In the genomic region with DNA sequence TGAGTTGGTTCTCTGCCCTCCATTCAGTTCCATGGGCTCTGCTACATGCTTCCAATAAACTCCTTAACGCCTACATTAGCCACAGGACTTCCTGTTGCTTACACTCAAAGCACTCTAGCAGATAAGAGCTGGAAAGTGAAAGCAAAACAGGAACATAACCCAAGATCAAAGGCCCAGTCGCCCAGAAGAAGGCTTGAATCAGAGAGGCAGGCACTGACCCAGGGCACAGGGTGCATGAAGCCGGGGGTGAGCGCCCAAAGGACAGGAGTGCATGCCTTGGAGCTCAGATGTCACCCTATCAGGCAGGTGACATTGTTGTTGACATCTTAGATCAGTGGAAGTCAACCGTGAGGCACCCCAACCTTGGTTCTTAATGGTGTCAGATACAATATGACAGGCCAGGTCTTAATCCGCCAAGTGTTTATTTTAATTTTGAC, we compare ENCODE assay signal across 8 cellular contexts.
DNase-seq lines count a peak whose midpoint lies in the region; ATAC-seq, FAIRE-seq and TF ChIP-seq lines count a peak whose summit lies in the region.

No MANE protein-coding gene starts in this region.

- H3K4me3 ChIP-seq in HepG2 (replicated peaks in 1 of 3; ENCODE audit: insufficient read depth in 1 of 3, low read depth in 2 of 3, low read length in 3 of 3) (peak overlapping the region in 1 of 3 experiments; percentile 25; a peak in 1 of 6 replicates), osteoblast (ENCODE audit: insufficient read depth, low read length) (no peak overlapping the region)

- no peak for FAIRE-seq in HepG2 (lab: Jason Lieb, UNC)
- FAIRE-seq in H54 (lab: Jason Lieb, UNC), result no peak

- H3K36me3 ChIP-seq in HepG2 (replicated peaks in 1 of 2; ENCODE audit: control insufficient read depth in 1 of 2, insufficient read depth in 2 of 2, low read length in 2 of 2) (no peaks in the 10 kb centered on the region), osteoblast (ENCODE audit: insufficient read depth, low read length) (no peaks in the 10 kb centered on the region)

- peak; percentile 73 for ATAC-seq in GM18498 (IDR thresholded peaks at IDR 0.05; ENCODE audit: unreplicated experiment)
- ATAC-seq in HG02759 (IDR thresholded peaks at IDR 0.05; ENCODE audit: unreplicated experiment), result peak; percentile 75
- peak; percentile 82 for ATAC-seq in HepG2

- DNase-seq in NCI-H69 (lab: John Stamatoyannopoulos, UW), result peak; percentile 9
- peak; percentile 55 for DNase-seq in activated T-cell treated with anti-CD3 and anti-CD28 coated beads, Interleukin-2, amount 50 U/mL, for 1 hour
- DNase-seq in HepG2 (ENCODE audit: low spot score), result peak; percentile 66
- no peak for DNase-seq in NCI-H82 treated with DMSO at 0.1 percent for 48 hours (lab: John Stamatoyannopoulos, UW; ENCODE audit: unreplicated experiment)
- DNase-seq in osteoblast (ENCODE audit: insufficient read length, low spot score, missing footprints), result no peak
- DNase-seq in H54 (ENCODE audit: insufficient read length, low spot score), result no peak

- TF ChIP-seq CTCF in HepG2 (CRISPR knock-in tag; IDR thresholded peaks at IDR 0.05), result no peak
- TF ChIP-seq CTCF in osteoblast (IDR thresholded peaks at IDR 0.05; ENCODE audit: extremely low read depth, low read depth, low read length), result no peak

- TF ChIP-seq POLR2A in HepG2 (IDR thresholded peaks at IDR 0.05; ENCODE audit: insufficient read depth in 1 of 2, low read depth in 2 of 2, low read length in 2 of 2), result no peak
- no peak for TF ChIP-seq POLR2A in H54 (IDR thresholded peaks at IDR 0.05; ENCODE audit: low read depth, low read length)

- in situ Hi-C loops in HepG2 (cut with HindIII; ENCODE audit: extremely low pct_ligation_motif_present, low pct_unique_long_range_greater_than_20kb), result no loop called here

- no peak overlapping the region for H3K9ac ChIP-seq in HepG2 (ENCODE audit: insufficient read depth, low read depth, low read length)

- H4K20me1 ChIP-seq in HepG2 (ENCODE audit: insufficient read depth, low read length) (no peaks in the 10 kb centered on the region), osteoblast (ENCODE audit: insufficient read depth, low read length) (no peaks in the 10 kb centered on the region)

- POLR2A ChIA-PET in HepG2 (lab: Yijun Ruan, JAX), result no interaction called here

- H3K27me3 ChIP-seq in HepG2 (ENCODE audit: control insufficient read depth in 1 of 2, insufficient read depth in 2 of 2, low read length in 2 of 2) (peaks cover 1 to 8% of the 10 kb centered on the region in 2 experiments; a peak in 2 of 5 replicates), osteoblast (ENCODE audit: insufficient read depth, low read length) (peaks cover 23% of the 10 kb centered on the region)

- TF ChIP-seq RAD21 in HepG2 (CRISPR knock-in tag; IDR thresholded peaks at IDR 0.05), result no peak

- H3K4me2 ChIP-seq in HepG2 (ENCODE audit: low read depth, low read length), result peak overlapping the region; percentile 59
- H3K4me2 ChIP-seq in osteoblast (ENCODE audit: insufficient read depth, low read length), result no peak overlapping the region

- H3K9me3 ChIP-seq in HepG2 (ENCODE audit: low read length) (no peaks in the 10 kb centered on the region), osteoblast (ENCODE audit: low read depth, low read length) (no peaks in the 10 kb centered on the region)

- H3K79me2 ChIP-seq in HepG2 (ENCODE audit: insufficient read depth, low read length), result no peaks in the 10 kb centered on the region
- no peaks in the 10 kb centered on the region for H3K79me2 ChIP-seq in osteoblast (ENCODE audit: insufficient read depth, low read length)

- TF ChIP-seq EP300 in HepG2 (IDR thresholded peaks at IDR 0.05; ENCODE audit: low read depth in 2 of 2, low read length in 2 of 2) (no peak), HepG2 (CRISPR knock-in tag; IDR thresholded peaks at IDR 0.05; ENCODE audit: borderline replicate concordance) (no peak)

- WGBS in HepG2 (ENCODE audit: low lambda C conversion rate), result 23% methylated on average over 6 of the region's 6 CpGs

- CTCF ChIA-PET in HepG2 (lab: Yijun Ruan, JAX; ENCODE audit: low intra/inter-chr PET ratio, low total read pairs), result no interaction called here

- H3K27ac ChIP-seq in HepG2 (ENCODE audit: extremely low read length, insufficient read depth, low read length) (no peak overlapping the region), osteoblast (ENCODE audit: low read depth, low read length) (no peak overlapping the region)

- intact Hi-C loops in HepG2 (cut with micrococcal nuclease; ENCODE audit: unreplicated experiment), result no loop called here

- H2AFZ ChIP-seq in HepG2 (ENCODE audit: low read length) (no peak overlapping the region), osteoblast (ENCODE audit: low read length) (no peak overlapping the region)

- no TSS peak for BruUV-seq in HepG2 (replicated peaks; lab: Mats Ljungman, UMichigan)

- H3K4me1 ChIP-seq in HepG2 (ENCODE audit: insufficient read depth, low read length) (peaks cover 41% of the 10 kb centered on the region), osteoblast (ENCODE audit: insufficient read depth, low read length) (peaks cover 21% of the 10 kb centered on the region)

TF ChIP-seq in HepG2, 621 proteins besides CTCF, POLR2A, EP300 and RAD21 (continues in another document):
- TF ChIP-seq FOXA3 (CRISPR knock-in tag; IDR thresholded peaks at IDR 0.05) (peak; percentile 41), MED1 (CRISPR knock-in tag; IDR thresholded peaks at IDR 0.05) (peak; percentile 52), ZNF746 (CRISPR knock-in tag; IDR thresholded peaks at IDR 0.05) (no peak), HNF4A (CRISPR knock-in tag; IDR thresholded peaks at IDR 0.05) (peak; percentile 32), HIVEP1 (CRISPR knock-in tag; IDR thresholded peaks at IDR 0.05) (no peak), GABPA (IDR thresholded peaks at IDR 0.05; ENCODE audit: low read depth, low read length) (no peak), GABPA (CRISPR knock-in tag; IDR thresholded peaks at IDR 0.05; ENCODE audit: low read depth) (peak; percentile 63), SOX13 (IDR thresholded peaks at IDR 0.05) (no peak), SOX13 (CRISPR knock-in tag; conservative IDR thresholded peaks at IDR 0.05 in 1 of 2, IDR thresholded peaks at IDR 0.05 in 1 of 2) (no peak), IRF2 (CRISPR knock-in tag; IDR thresholded peaks at IDR 0.05) (peak; percentile 96), DPF2 (CRISPR knock-in tag; IDR thresholded peaks at IDR 0.05; ENCODE audit: borderline replicate concordance, low read depth) (0 out of 2 replicates have a peak, but pooled peaks have one; percentile 22), TEAD3 (CRISPR knock-in tag; optimal IDR thresholded peaks at IDR 0.05; ENCODE audit: borderline replicate concordance) (peak; percentile 26), FOSL2 (CRISPR knock-in tag; IDR thresholded peaks at IDR 0.05) (0 out of 2 replicates have a peak, but pooled peaks have one; percentile 15), PCBP2 (optimal IDR thresholded peaks at IDR 0.05; ENCODE audit: low read depth, low read length, poor library complexity, severe bottlenecking) (no peak)
- TF ChIP-seq, protein P1, sequence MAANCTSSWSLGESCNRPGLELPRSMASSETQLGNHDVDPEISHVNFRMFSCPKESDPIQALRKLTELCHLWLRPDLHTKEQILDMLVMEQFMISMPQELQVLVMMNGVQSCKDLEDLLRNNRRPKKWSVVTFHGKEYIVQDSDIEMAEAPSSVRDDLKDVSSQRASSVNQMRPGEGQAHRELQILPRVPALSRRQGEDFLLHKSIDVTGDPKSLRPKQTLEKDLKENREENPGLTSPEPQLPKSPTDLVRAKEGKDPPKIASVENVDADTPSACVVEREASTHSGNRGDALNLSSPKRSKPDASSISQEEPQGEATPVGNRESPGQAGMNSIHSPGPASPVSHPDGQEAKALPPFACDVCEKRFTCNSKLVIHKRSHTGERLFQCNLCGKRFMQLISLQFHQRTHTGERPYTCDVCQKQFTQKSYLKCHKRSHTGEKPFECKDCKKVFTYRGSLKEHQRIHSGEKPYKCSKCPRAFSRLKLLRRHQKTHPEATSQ (CRISPR knock-in tag; IDR thresholded peaks at IDR 0.05; ENCODE audit: borderline replicate concordance), result no peak
- TF ChIP-seq, protein P2, sequence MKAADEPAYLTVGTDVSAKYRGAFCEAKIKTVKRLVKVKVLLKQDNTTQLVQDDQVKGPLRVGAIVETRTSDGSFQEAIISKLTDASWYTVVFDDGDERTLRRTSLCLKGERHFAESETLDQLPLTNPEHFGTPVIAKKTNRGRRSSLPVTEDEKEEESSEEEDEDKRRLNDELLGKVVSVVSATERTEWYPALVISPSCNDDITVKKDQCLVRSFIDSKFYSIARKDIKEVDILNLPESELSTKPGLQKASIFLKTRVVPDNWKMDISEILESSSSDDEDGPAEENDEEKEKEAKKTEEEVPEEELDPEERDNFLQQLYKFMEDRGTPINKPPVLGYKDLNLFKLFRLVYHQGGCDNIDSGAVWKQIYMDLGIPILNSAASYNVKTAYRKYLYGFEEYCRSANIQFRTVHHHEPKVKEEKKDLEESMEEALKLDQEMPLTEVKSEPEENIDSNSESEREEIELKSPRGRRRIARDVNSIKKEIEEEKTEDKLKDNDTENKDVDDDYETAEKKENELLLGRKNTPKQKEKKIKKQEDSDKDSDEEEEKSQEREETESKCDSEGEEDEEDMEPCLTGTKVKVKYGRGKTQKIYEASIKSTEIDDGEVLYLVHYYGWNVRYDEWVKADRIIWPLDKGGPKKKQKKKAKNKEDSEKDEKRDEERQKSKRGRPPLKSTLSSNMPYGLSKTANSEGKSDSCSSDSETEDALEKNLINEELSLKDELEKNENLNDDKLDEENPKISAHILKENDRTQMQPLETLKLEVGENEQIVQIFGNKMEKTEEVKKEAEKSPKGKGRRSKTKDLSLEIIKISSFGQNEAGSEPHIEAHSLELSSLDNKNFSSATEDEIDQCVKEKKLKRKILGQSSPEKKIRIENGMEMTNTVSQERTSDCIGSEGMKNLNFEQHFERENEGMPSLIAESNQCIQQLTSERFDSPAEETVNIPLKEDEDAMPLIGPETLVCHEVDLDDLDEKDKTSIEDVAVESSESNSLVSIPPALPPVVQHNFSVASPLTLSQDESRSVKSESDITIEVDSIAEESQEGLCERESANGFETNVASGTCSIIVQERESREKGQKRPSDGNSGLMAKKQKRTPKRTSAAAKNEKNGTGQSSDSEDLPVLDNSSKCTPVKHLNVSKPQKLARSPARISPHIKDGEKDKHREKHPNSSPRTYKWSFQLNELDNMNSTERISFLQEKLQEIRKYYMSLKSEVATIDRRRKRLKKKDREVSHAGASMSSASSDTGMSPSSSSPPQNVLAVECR (CRISPR knock-in tag; IDR thresholded peaks at IDR 0.05; ENCODE audit: borderline replicate concordance), result peak; percentile 7; the same call in 1 of the 2 replicates
- TF ChIP-seq, protein P3, sequence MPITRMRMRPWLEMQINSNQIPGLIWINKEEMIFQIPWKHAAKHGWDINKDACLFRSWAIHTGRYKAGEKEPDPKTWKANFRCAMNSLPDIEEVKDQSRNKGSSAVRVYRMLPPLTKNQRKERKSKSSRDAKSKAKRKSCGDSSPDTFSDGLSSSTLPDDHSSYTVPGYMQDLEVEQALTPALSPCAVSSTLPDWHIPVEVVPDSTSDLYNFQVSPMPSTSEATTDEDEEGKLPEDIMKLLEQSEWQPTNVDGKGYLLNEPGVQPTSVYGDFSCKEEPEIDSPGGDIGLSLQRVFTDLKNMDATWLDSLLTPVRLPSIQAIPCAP (CRISPR knock-in tag; IDR thresholded peaks at IDR 0.05; ENCODE audit: low read depth), result peak; percentile 96; the same call in 1 of the 2 replicates

Comparison
In these comparisons a context has a peak if more than half of its experiments do, and no peak if none do; other contexts are left out.
1. DNase-seq: peak in NCI-H69 (single experiment), activated T-cell treated with anti-CD3 and anti-CD28 coated beads, Interleukin-2, amount 50 U/mL, for 1 hour (single experiment) and HepG2 (single experiment); none in NCI-H82 treated with DMSO at 0.1 percent for 48 hours (single experiment), osteoblast (single experiment) and H54 (single experiment).
2. Peak in every context shown above with its lines, with median percentiles within 50 percentile points of each other: ATAC-seq.